35 cellular contexts compared by ENCODE assay signal in genomic region chr2:124880995-124881394, GRCh38.
"Had no signal": no experiment of that assay in that cellular context is flagged by ENCODE, and none has a peak within 500 bp of the region (broad histone marks: within the 10 kb centered on the region; RNA-seq: fewer than 3 reads in every experiment).

No MANE protein-coding gene starts in this region.

- H3K4me1 Mint-ChIP-seq: activated CD4-positive, alpha-beta T cell treated with anti-CD3 and anti-CD28 coated beads for 36 hours; activated CD4-positive, alpha-beta T cell treated with anti-CD3 and anti-CD28 coated beads, Interleukin-2, amount 10 ng/mL, durations not matched to agents 24 days and 14 days; activated CD8-positive, alpha-beta memory T cell treated with anti-CD3 and anti-CD28 coated beads, Interleukin-2, amount 10 ng/mL, durations not matched to agents 7 days and 5 days; activated naive CD4-positive, alpha-beta T cell treated with anti-CD3 and anti-CD28 coated beads, Interleukin-2, amount 10 ng/mL, durations not matched to agents 7 days and 5 days; activated naive CD8-positive, alpha-beta T cell treated with anti-CD3 and anti-CD28 coated beads, Interleukin-2, amount 10 ng/mL, durations not matched to agents 7 days and 5 days; T-helper 17 cell had no signal

- FAIRE-seq: colon, endometrium, endothelial cell of umbilical vein had no signal

- ATAC-seq: activated CD4-positive, alpha-beta T cell treated with anti-CD3 and anti-CD28 coated beads for 36 hours; activated CD8-positive, alpha-beta memory T cell treated with anti-CD3 and anti-CD28 coated beads, Interleukin-2, amount 10 ng/mL, durations not matched to agents 7 days and 5 days; activated CD8-positive, alpha-beta T cell treated with anti-CD3 and anti-CD28 coated beads, Interleukin-2, amount 10 ng/mL, durations not matched to agents 7 days and 5 days; activated naive CD4-positive, alpha-beta T cell treated with anti-CD3 and anti-CD28 coated beads, Interleukin-2, amount 50 U/mL, for 72 hours; effector memory CD8-positive, alpha-beta T cell; gastroesophageal sphincter; T-helper 17 cell had no signal

- H3K4me3 ChIP-seq: ascending aorta, esophagus squamous epithelium, gastroesophageal sphincter had no signal

- H3K36me3 Mint-ChIP-seq: activated CD4-positive, alpha-beta memory T cell treated with anti-CD3 and anti-CD28 coated beads for 36 hours; activated CD8-positive, alpha-beta memory T cell treated with anti-CD3 and anti-CD28 coated beads, Interleukin-2, amount 10 ng/mL, durations not matched to agents 7 days and 5 days; activated naive CD4-positive, alpha-beta T cell treated with anti-CD3 and anti-CD28 coated beads, Interleukin-2, amount 10 ng/mL, durations not matched to agents 7 days and 5 days; activated naive CD4-positive, alpha-beta T cell treated with anti-CD3 and anti-CD28 coated beads, Interleukin-2, amount 50 U/mL, for 72 hours; activated naive CD8-positive, alpha-beta T cell treated with anti-CD3 and anti-CD28 coated beads, Interleukin-2, amount 10 ng/mL, durations not matched to agents 7 days and 5 days had no signal

- H3K27me3 ChIP-seq: ascending aorta, brain microvascular endothelial cell, esophagus squamous epithelium, gastroesophageal sphincter had no signal

- H3K36me3 ChIP-seq: ascending aorta, brain microvascular endothelial cell, esophagus squamous epithelium, gastroesophageal sphincter, WERI-Rb-1 had no signal

- DNase-seq: activated CD4-positive, alpha-beta memory T cell treated with anti-CD3 and anti-CD28 coated beads for 36 hours; activated CD4-positive, alpha-beta T cell treated with anti-CD3 and anti-CD28 coated beads for 36 hours; activated CD4-positive, alpha-beta T cell treated with anti-CD3 and anti-CD28 coated beads, Interleukin-2, amount 10 ng/mL, durations not matched to agents 24 days and 14 days; activated CD4-positive, CD25-positive, alpha-beta regulatory T cell; activated CD4-positive, CD25-positive, alpha-beta regulatory T cell treated with anti-CD3 and anti-CD28 coated beads, Interleukin-2, amount 50 U/mL, for 72 hours; activated CD8-positive, alpha-beta memory T cell treated with anti-CD3 and anti-CD28 coated beads, Interleukin-2, amount 10 ng/mL, durations not matched to agents 7 days and 5 days; activated CD8-positive, alpha-beta memory T cell treated with anti-CD3 and anti-CD28 coated beads, Interleukin-2, amount 50 U/mL, for 4 hours; activated CD8-positive, alpha-beta T cell treated with anti-CD3 and anti-CD28 coated beads, Interleukin-2, amount 10 ng/mL, durations not matched to agents 7 days and 5 days; activated gamma-delta T cell; activated naive CD4-positive, alpha-beta T cell; activated naive CD4-positive, alpha-beta T cell treated with anti-CD3 and anti-CD28 coated beads, Interleukin-2, amount 10 ng/mL, durations not matched to agents 7 days and 5 days; activated naive CD8-positive, alpha-beta T cell treated with anti-CD3 and anti-CD28 coated beads, Interleukin-2, amount 10 ng/mL, durations not matched to agents 7 days and 5 days; activated T-cell treated with anti-CD3 and anti-CD28 coated beads, Interleukin-2, amount 50 U/mL, for 1 hour; activated T-cell treated with anti-CD3 and anti-CD28 coated beads, Interleukin-2, amount 50 U/mL, for 48 hours; brain microvascular endothelial cell; caudate nucleus; cortex of kidney; dermis blood vessel endothelial cell; effector CD4-positive, alpha-beta T cell; effector memory CD8-positive, alpha-beta T cell; esophagus squamous epithelium; foreskin melanocyte; T-helper 1 cell; T-helper 17 cell; T1000; WERI-Rb-1 had no signal

- H3K27ac ChIP-seq: ascending aorta, brain microvascular endothelial cell, epithelial cell of prostate, esophagus squamous epithelium, gastroesophageal sphincter, WERI-Rb-1 had no signal

- H3K4me3 Mint-ChIP-seq: activated CD4-positive, alpha-beta memory T cell treated with anti-CD3 and anti-CD28 coated beads for 36 hours; activated CD4-positive, alpha-beta T cell treated with anti-CD3 and anti-CD28 coated beads for 36 hours; activated CD4-positive, alpha-beta T cell treated with anti-CD3 and anti-CD28 coated beads, Interleukin-2, amount 10 ng/mL, durations not matched to agents 24 days and 14 days; activated CD8-positive, alpha-beta memory T cell treated with anti-CD3 and anti-CD28 coated beads, Interleukin-2, amount 10 ng/mL, durations not matched to agents 7 days and 5 days; activated CD8-positive, alpha-beta T cell treated with anti-CD3 and anti-CD28 coated beads, Interleukin-2, amount 10 ng/mL, durations not matched to agents 7 days and 5 days; activated naive CD4-positive, alpha-beta T cell treated with anti-CD3 and anti-CD28 coated beads, Interleukin-2, amount 10 ng/mL, durations not matched to agents 7 days and 5 days; activated naive CD8-positive, alpha-beta T cell treated with anti-CD3 and anti-CD28 coated beads, Interleukin-2, amount 10 ng/mL, durations not matched to agents 7 days and 5 days; activated T-helper 1 cell treated with anti-CD3 and anti-CD28 coated beads, Interleukin-12 subunit alpha, Interleukin-12 subunit beta, Interleukin-2, Interleukin-4 antibody, amounts not matched to agents 30 ng/mL and 10 ng/mL and 1 ng/mL, durations not matched to agents 14 hours and 24 hours and 36 hours; effector memory CD8-positive, alpha-beta T cell; T-helper 17 cell; T-helper 2 cell treated with Interferon-gamma antibody and Interleukin-4, amounts not matched to agents 5 μg/mL and 100 μg/mL, for 36 hours had no signal

- H3K27me3 Mint-ChIP-seq: activated CD4-positive, alpha-beta memory T cell treated with anti-CD3 and anti-CD28 coated beads for 36 hours; activated CD4-positive, alpha-beta T cell treated with anti-CD3 and anti-CD28 coated beads for 36 hours; activated CD4-positive, alpha-beta T cell treated with anti-CD3 and anti-CD28 coated beads, Interleukin-2, amount 10 ng/mL, durations not matched to agents 24 days and 14 days; activated CD8-positive, alpha-beta memory T cell treated with anti-CD3 and anti-CD28 coated beads, Interleukin-2, amount 10 ng/mL, durations not matched to agents 7 days and 5 days; activated naive CD4-positive, alpha-beta T cell treated with anti-CD3 and anti-CD28 coated beads, Interleukin-2, amount 10 ng/mL, durations not matched to agents 7 days and 5 days; activated naive CD8-positive, alpha-beta T cell treated with anti-CD3 and anti-CD28 coated beads, Interleukin-2, amount 10 ng/mL, durations not matched to agents 7 days and 5 days; effector memory CD8-positive, alpha-beta T cell; T-helper 17 cell had no signal

- H3K4me1 ChIP-seq: ascending aorta, esophagus squamous epithelium, gastroesophageal sphincter had no signal

- H3K27ac Mint-ChIP-seq: activated CD4-positive, alpha-beta memory T cell treated with anti-CD3 and anti-CD28 coated beads for 36 hours; activated CD4-positive, alpha-beta T cell treated with anti-CD3 and anti-CD28 coated beads for 36 hours; activated CD4-positive, alpha-beta T cell treated with anti-CD3 and anti-CD28 coated beads, Interleukin-2, amount 10 ng/mL, durations not matched to agents 24 days and 14 days; activated CD8-positive, alpha-beta memory T cell treated with anti-CD3 and anti-CD28 coated beads, Interleukin-2, amount 10 ng/mL, durations not matched to agents 7 days and 5 days; activated CD8-positive, alpha-beta T cell treated with anti-CD3 and anti-CD28 coated beads, Interleukin-2, amount 10 ng/mL, durations not matched to agents 7 days and 5 days; activated naive CD4-positive, alpha-beta T cell treated with anti-CD3 and anti-CD28 coated beads, Interleukin-2, amount 10 ng/mL, durations not matched to agents 7 days and 5 days; activated naive CD4-positive, alpha-beta T cell treated with anti-CD3 and anti-CD28 coated beads, Interleukin-2, amount 50 U/mL, for 72 hours; activated naive CD8-positive, alpha-beta T cell treated with anti-CD3 and anti-CD28 coated beads, Interleukin-2, amount 10 ng/mL, durations not matched to agents 7 days and 5 days; activated T-helper 1 cell treated with anti-CD3 and anti-CD28 coated beads, Interleukin-12 subunit alpha, Interleukin-12 subunit beta, Interleukin-2, Interleukin-4 antibody, amounts not matched to agents 30 ng/mL and 10 ng/mL and 1 ng/mL, durations not matched to agents 14 hours and 24 hours and 36 hours; effector memory CD8-positive, alpha-beta T cell; T-helper 17 cell; T-helper 2 cell treated with Interferon-gamma antibody and Interleukin-4, amounts not matched to agents 5 μg/mL and 100 μg/mL, for 36 hours had no signal

- H3K9me3 ChIP-seq: ascending aorta, esophagus squamous epithelium, gastroesophageal sphincter had no signal
